ENCODE assay signal across 17 cellular contexts in the genomic region with DNA sequence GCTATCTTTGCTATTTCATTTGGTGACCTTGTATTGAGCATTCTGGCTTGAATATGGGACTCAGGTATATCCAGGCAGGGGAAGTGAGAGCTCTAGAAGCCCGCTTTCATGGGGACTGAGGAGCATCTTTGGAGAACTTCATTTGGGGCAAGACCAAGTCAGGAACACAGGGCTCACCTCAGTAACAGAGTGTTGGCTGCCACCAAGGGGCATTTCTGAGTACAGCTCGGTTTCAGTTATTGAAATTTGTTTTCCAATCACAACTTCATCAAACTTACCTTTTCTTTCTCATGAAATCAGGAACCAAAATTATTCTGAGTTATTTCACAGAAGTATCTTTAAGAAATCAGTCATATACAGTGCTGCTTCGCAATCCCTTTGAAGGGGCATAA.
DNase-seq lines count a peak whose midpoint lies in the region; ATAC-seq, FAIRE-seq and TF ChIP-seq lines count a peak whose summit lies in the region.
"Had no signal": no experiment of that assay in that cellular context is flagged by ENCODE, and none has a peak within 500 bp of the region (broad histone marks: within the 10 kb centered on the region; RNA-seq: fewer than 3 reads in every experiment).

No MANE protein-coding gene starts in this region.

- in situ Hi-C loops in HepG2 (cut with HindIII; ENCODE audit: extremely low pct_ligation_motif_present, low pct_unique_long_range_greater_than_20kb): no loop called here

- CTCF ChIA-PET in HepG2 (lab: Yijun Ruan, JAX; ENCODE audit: low intra/inter-chr PET ratio, low total read pairs): no interaction called here
- CTCF ChIA-PET in SK-N-SH (lab: Yijun Ruan, JAX): no interaction called here

- H3K9ac ChIP-seq in HepG2 (ENCODE audit: insufficient read depth, low read depth, low read length) (no peak overlapping the region), SK-N-SH (no peak overlapping the region)

- H4K20me1 ChIP-seq in HepG2 (ENCODE audit: insufficient read depth, low read length) (no peaks in the 10 kb centered on the region), SK-N-SH (ENCODE audit: insufficient read depth) (no peaks in the 10 kb centered on the region)

- no peak for FAIRE-seq in HepG2 (lab: Jason Lieb, UNC)
- FAIRE-seq: A549 had no signal

- H3K4me3 ChIP-seq in HepG2 (replicated peaks in 1 of 3; ENCODE audit: insufficient read depth in 1 of 3, low read depth in 2 of 3, low read length in 3 of 3) (no peak overlapping the region), right lobe of liver (no peak overlapping the region), iPS DF 6.9 (ENCODE audit: low read length) (no peak overlapping the region), SK-N-SH (ENCODE audit: low read depth in 2 of 2, low read length in 1 of 2) (no peak overlapping the region)
- H3K4me3 ChIP-seq: A549, coronary artery, thyroid gland had no signal

- TF ChIP-seq EP300 in HepG2 (IDR thresholded peaks at IDR 0.05; ENCODE audit: low read depth in 2 of 2, low read length in 2 of 2) (no peak), HepG2 (CRISPR knock-in tag; IDR thresholded peaks at IDR 0.05; ENCODE audit: borderline replicate concordance) (no peak), SK-N-SH (IDR thresholded peaks at IDR 0.05; ENCODE audit: borderline replicate concordance in 1 of 2, low read depth in 1 of 2, low read length in 1 of 2) (no peak)

- H3F3A ChIP-seq in SK-N-SH (replicated peaks; ENCODE audit: insufficient read depth): no peaks in the 10 kb centered on the region

- H3K4me2 ChIP-seq in HepG2 (ENCODE audit: low read depth, low read length): no peak overlapping the region
- no peak overlapping the region for H3K4me2 ChIP-seq in SK-N-SH
- H3K4me2 ChIP-seq: A549 had no signal

- H3K27ac ChIP-seq in HepG2 (ENCODE audit: extremely low read length, insufficient read depth, low read length) (no peak overlapping the region), right lobe of liver (no peak overlapping the region), iPS DF 6.9 (ENCODE audit: low read length) (no peak overlapping the region), SK-N-SH (ENCODE audit: low read depth in 2 of 2, low read length in 1 of 2) (no peak overlapping the region)
- H3K27ac ChIP-seq: A549, coronary artery, thyroid gland had no signal

- TF ChIP-seq RAD21 in HepG2 (CRISPR knock-in tag; IDR thresholded peaks at IDR 0.05) (no peak), SK-N-SH (IDR thresholded peaks at IDR 0.05; ENCODE audit: low read length) (no peak)

- TF ChIP-seq POLR2A in HepG2 (IDR thresholded peaks at IDR 0.05; ENCODE audit: insufficient read depth in 1 of 2, low read depth in 2 of 2, low read length in 2 of 2) (no peak), right lobe of liver (IDR thresholded peaks at IDR 0.05) (no peak)

- H3K79me2 ChIP-seq in HepG2 (ENCODE audit: insufficient read depth, low read length) (no peaks in the 10 kb centered on the region), SK-N-SH (ENCODE audit: insufficient read depth) (no peaks in the 10 kb centered on the region)

- H3K9me2 ChIP-seq in SK-N-SH: no peaks in the 10 kb centered on the region

- no peak for TF ChIP-seq CTCF in HepG2 (CRISPR knock-in tag; IDR thresholded peaks at IDR 0.05)
- TF ChIP-seq CTCF in right lobe of liver (IDR thresholded peaks at IDR 0.05): no peak
- TF ChIP-seq CTCF in SK-N-SH (IDR thresholded peaks at IDR 0.05): no peak

- intact Hi-C loops in HepG2 (cut with micrococcal nuclease; ENCODE audit: unreplicated experiment) (no loop called here), right lobe of liver (cut with DNase I) (no loop called here)

- no peaks in the 10 kb centered on the region for H3K4me1 ChIP-seq in HepG2 (ENCODE audit: insufficient read depth, low read length)
- no peaks in the 10 kb centered on the region for H3K4me1 ChIP-seq in right lobe of liver
- H3K4me1 ChIP-seq in iPS DF 6.9 (ENCODE audit: control insufficient read depth, insufficient read depth, low read length): no peaks in the 10 kb centered on the region
- no peaks in the 10 kb centered on the region for H3K4me1 ChIP-seq in SK-N-SH (ENCODE audit: control insufficient read depth in 1 of 2, insufficient read depth in 2 of 2, low read depth in 1 of 2, low read length in 1 of 2)
- H3K4me1 ChIP-seq: A549 had no signal

- POLR2A ChIA-PET in HepG2 (lab: Yijun Ruan, JAX): no interaction called here
- POLR2A ChIA-PET in SK-N-SH (lab: Yijun Ruan, JAX): no interaction called here

- no peaks in the 10 kb centered on the region for H3K36me3 ChIP-seq in HepG2 (replicated peaks in 1 of 2; ENCODE audit: control insufficient read depth in 1 of 2, insufficient read depth in 2 of 2, low read length in 2 of 2)
- H3K36me3 ChIP-seq in right lobe of liver: no peaks in the 10 kb centered on the region
- no peaks in the 10 kb centered on the region for H3K36me3 ChIP-seq in iPS DF 6.9 (ENCODE audit: control insufficient read depth, insufficient read depth, low read length)
- H3K36me3 ChIP-seq in SK-N-SH (replicated peaks in 1 of 2; ENCODE audit: control insufficient read depth in 1 of 2, insufficient read depth in 2 of 2, low read length in 1 of 2): no peaks in the 10 kb centered on the region
- H3K36me3 ChIP-seq: thyroid gland had no signal

- DNase-seq in HepG2 (ENCODE audit: low spot score): no peak
- DNase-seq in right lobe of liver: no peak
- DNase-seq in astrocyte of the hippocampus (ENCODE audit: low read depth, low spot score): peak; percentile 16
- peak; percentile 2 for DNase-seq in iPS DF 6.9 (ENCODE audit: low read depth, low spot score)
- DNase-seq in NOMO-1 treated with dmso at 0.1 percent for 144 hours (lab: John Stamatoyannopoulos, UW; ENCODE audit: unreplicated experiment): no peak
- no peak for DNase-seq in Kasumi-1 (lab: John Stamatoyannopoulos, UW)
- DNase-seq in SK-N-SH: no peak
- DNase-seq: activated CD4-positive, alpha-beta memory T cell treated with anti-CD3 and anti-CD28 coated beads, Interleukin-2, amount 10 ng/mL, durations not matched to agents 7 days and 5 days; activated naive CD4-positive, alpha-beta T cell treated with Interleukin-2 at 50 U/mL for 16 hours; DMS79; glutamatergic neuron; NCI-H1417; NK-92 treated with Interleukin-12 subunit alpha and Interleukin-12 subunit beta, amount 100 ng/mL, for 24 hours had no signal

- WGBS in HepG2 (ENCODE audit: low lambda C conversion rate): 7% methylated on average over 3 of the region's 3 CpGs
- 43% methylated on average over 3 of the region's 3 CpGs for WGBS in right lobe of liver (ENCODE audit: insufficient coverage, low coverage, low lambda C conversion rate, missing lambda C conversion rate)
- no CpG with 5 or more reads among the region's 3 CpGs for WGBS in iPS DF 6.9 (ENCODE audit: insufficient coverage, insufficient read length)
- 3% methylated on average over 3 of the region's 3 CpGs for WGBS in SK-N-SH (ENCODE audit: low lambda C conversion rate)

- no peak for ATAC-seq in HepG2
- ATAC-seq in right lobe of liver: no peak
- no peak for ATAC-seq in HG02623 (IDR thresholded peaks at IDR 0.05; ENCODE audit: unreplicated experiment)
- ATAC-seq: A549 had no signal

- H3K9me3 ChIP-seq in HepG2 (ENCODE audit: low read length) (peaks cover 8% of the 10 kb centered on the region; the same call in 1 of the 2 replicates), right lobe of liver (no peaks in the 10 kb centered on the region), iPS DF 6.9 (ENCODE audit: control insufficient read depth, insufficient read depth, low read length) (no peaks in the 10 kb centered on the region; the same call in 1 of the 2 replicates), SK-N-SH (peaks cover 6% of the 10 kb centered on the region; the same call in 1 of the 2 replicates)
- H3K9me3 ChIP-seq: A549, thyroid gland had no signal

- H3K27me3 ChIP-seq in HepG2 (ENCODE audit: control insufficient read depth in 1 of 2, insufficient read depth in 2 of 2, low read length in 2 of 2) (no peaks in the 10 kb centered on the region), right lobe of liver (no peaks in the 10 kb centered on the region), iPS DF 6.9 (ENCODE audit: control insufficient read depth, insufficient read depth, low read length) (no peaks in the 10 kb centered on the region), SK-N-SH (ENCODE audit: insufficient read depth) (peaks cover 16% of the 10 kb centered on the region; the same call in 1 of the 2 replicates)
- H3K27me3 ChIP-seq: thyroid gland had no signal

- H2AFZ ChIP-seq in HepG2 (ENCODE audit: low read length) (no peak overlapping the region), SK-N-SH (ENCODE audit: low read depth) (no peak overlapping the region)

- no TSS peak for BruUV-seq in HepG2 (replicated peaks; lab: Mats Ljungman, UMichigan)

TF ChIP-seq in HepG2, 621 proteins besides CTCF, POLR2A, EP300 and RAD21:
- TF ChIP-seq STAG1 (CRISPR knock-in tag; IDR thresholded peaks at IDR 0.05) (0 out of 2 replicates have a peak, but pooled peaks have one; percentile 4), ZKSCAN8 (CRISPR knock-in tag; IDR thresholded peaks at IDR 0.05; ENCODE audit: borderline replicate concordance) (no peak)

TF ChIP-seq in SK-N-SH, 30 proteins besides CTCF, POLR2A, EP300 and RAD21 (continues in another document):
- TF ChIP-seq JUND (IDR thresholded peaks at IDR 0.05) (no peak), USF1 (IDR thresholded peaks at IDR 0.05; ENCODE audit: borderline replicate concordance, low read depth) (no peak), RFX5 (IDR thresholded peaks at IDR 0.05; ENCODE audit: low read length) (no peak)

Comparison
In these comparisons a context has a peak if more than half of its experiments do, and no peak if none do; other contexts are left out.
1. DNase-seq: peak in astrocyte of the hippocampus (single experiment) and iPS DF 6.9 (single experiment); none in HepG2 (single experiment), right lobe of liver (0 of 3), NOMO-1 treated with dmso at 0.1 percent for 144 hours (single experiment), Kasumi-1 (0 of 2) and SK-N-SH (single experiment).